ENCODE assay signal across 9 cellular contexts in the genomic region with DNA sequence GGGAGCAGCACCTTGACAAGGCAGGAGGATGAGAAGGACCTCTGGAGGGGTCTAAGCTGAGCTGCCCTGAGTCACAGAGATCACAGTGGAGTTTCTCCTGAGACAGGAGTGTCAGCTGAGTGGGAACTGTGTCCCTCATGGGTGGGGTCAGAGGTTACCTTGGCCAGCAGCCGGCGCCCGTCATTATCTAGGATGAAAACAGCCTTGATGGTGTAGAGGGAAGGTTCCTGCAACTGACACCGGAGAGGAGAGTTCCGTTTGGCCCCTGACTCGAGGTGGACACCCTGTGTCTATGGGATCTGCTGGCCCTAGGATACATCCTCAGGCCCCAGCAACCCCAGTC. TPM values are rescaled to one million over a fixed set of nuclear protein-coding genes. Genes with fewer than 3 reads are reported as not detected.
A peak's percentile ranks its signal among the peaks of the same experiment; 100 is the strongest.
DNase-seq lines count a peak whose midpoint lies in the region; ATAC-seq and TF ChIP-seq lines count a peak whose summit lies in the region.
"Had no signal": no experiment of that assay in that cellular context is flagged by ENCODE, and none has a peak within 500 bp of the region (broad histone marks: within the 10 kb centered on the region; RNA-seq: fewer than 3 reads in every experiment).

No MANE protein-coding gene starts in this region.

- CTCF ChIA-PET in activated CD4-positive, alpha-beta memory T cell treated with anti-CD3 and anti-CD28 coated beads for 36 hours (lab: Charles Lee), result interaction anchor here (0.9 to 4.9 kb wide), 14 partner anchors 10 to 582 kb away, joined by 3 to 40 read pairs (median 4); a partner anchor contains a TSS

- H3K4me1 ChIP-seq in GM23248 (ENCODE audit: insufficient read depth) (peaks cover 16% of the 10 kb centered on the region), left ventricle myocardium inferior (peaks cover 18% of the 10 kb centered on the region), foreskin keratinocyte (no peaks in the 10 kb centered on the region)

- H3K36me3 ChIP-seq in GM23248 (ENCODE audit: low read depth) (no peaks in the 10 kb centered on the region; the same call in 1 of the 2 replicates), left ventricle myocardium inferior (no peaks in the 10 kb centered on the region)

- 20 to 22% methylated on average over 6 of the region's 6 CpGs for WGBS in GM23248 (ENCODE audit: low coverage in 1 of 2, low lambda C conversion rate in 2 of 2, missing lambda C conversion rate in 2 of 2), 2 experiments

- H3K27ac Mint-ChIP-seq in activated CD4-positive, alpha-beta memory T cell treated with anti-CD3 and anti-CD28 coated beads for 36 hours, result no peak overlapping the region
- H3K27ac Mint-ChIP-seq: activated naive CD4-positive, alpha-beta T cell treated with anti-CD3 and anti-CD28 coated beads, Interleukin-2, amount 50 U/mL, for 72 hours had no signal

- H3K27ac ChIP-seq in GM23248 (peak overlapping the region; percentile 76), left ventricle myocardium inferior (replicated peaks) (peak overlapping the region; percentile 89), foreskin keratinocyte (no peak overlapping the region)

- peak overlapping the region; percentile 86 for H3K4me2 ChIP-seq in GM23248 (ENCODE audit: unreplicated experiment)

- peaks cover 38% of the 10 kb centered on the region for H3K27me3 Mint-ChIP-seq in activated CD4-positive, alpha-beta memory T cell treated with anti-CD3 and anti-CD28 coated beads for 36 hours

- in situ Hi-C loops in GM23248 (cut with MboI), result loop anchor here (10.0 kb wide), 1 partner anchor 58 kb away; no protein-coding TSS in a partner anchor

- peaks cover 27% of the 10 kb centered on the region for H3K79me2 ChIP-seq in GM23248 (ENCODE audit: insufficient read depth)

- H3K9me3 Mint-ChIP-seq in activated CD4-positive, alpha-beta memory T cell treated with anti-CD3 and anti-CD28 coated beads for 36 hours, result no peaks in the 10 kb centered on the region
- H3K9me3 Mint-ChIP-seq: activated naive CD4-positive, alpha-beta T cell treated with anti-CD3 and anti-CD28 coated beads, Interleukin-2, amount 50 U/mL, for 72 hours had no signal

- POLR2A ChIA-PET in activated CD4-positive, alpha-beta memory T cell treated with anti-CD3 and anti-CD28 coated beads for 36 hours (lab: Charles Lee), result interaction anchor here (1.0 to 2.9 kb wide), 3 partner anchors 10 to 23 kb away, joined by 3 to 15 read pairs (median 4); a partner anchor contains a TSS

- peak overlapping the region; percentile 96 for H3K9ac ChIP-seq in GM23248

- ATAC-seq in HG03469 (IDR thresholded peaks at IDR 0.05; ENCODE audit: unreplicated experiment), result no peak
- ATAC-seq in foreskin keratinocyte, result no peak

- peaks cover 7% of the 10 kb centered on the region for H3K4me1 Mint-ChIP-seq in activated CD4-positive, alpha-beta memory T cell treated with anti-CD3 and anti-CD28 coated beads for 36 hours (ENCODE audit: low read depth)

- DNase-seq in GM23248, result no peak
- no peak for DNase-seq in activated CD4-positive, alpha-beta memory T cell treated with anti-CD3 and anti-CD28 coated beads for 36 hours
- DNase-seq in left ventricle myocardium inferior, result no peak
- no peak for DNase-seq in skeletal muscle cell (ENCODE audit: low read depth)
- no peak for DNase-seq in foreskin keratinocyte
- no peak for DNase-seq in NCI-H446 (lab: John Stamatoyannopoulos, UW)
- no peak for DNase-seq in GM03348 (ENCODE audit: low spot score)

- no peaks in the 10 kb centered on the region for H3K9me2 ChIP-seq in GM23248 (ENCODE audit: insufficient read depth)

- H3K9me3 ChIP-seq in GM23248 (ENCODE audit: low read depth) (no peaks in the 10 kb centered on the region), left ventricle myocardium inferior (replicated peaks) (no peaks in the 10 kb centered on the region)

- H3K27me3 ChIP-seq in GM23248 (replicated peaks; ENCODE audit: insufficient read depth) (no peaks in the 10 kb centered on the region), left ventricle myocardium inferior (ENCODE audit: low read depth) (no peaks in the 10 kb centered on the region), foreskin keratinocyte (no peaks in the 10 kb centered on the region)

- H2AFZ ChIP-seq in GM23248, result peak overlapping the region; percentile 66

- peak overlapping the region; percentile 78 for H3K4me3 Mint-ChIP-seq in activated CD4-positive, alpha-beta memory T cell treated with anti-CD3 and anti-CD28 coated beads for 36 hours

- H3K4me3 ChIP-seq in GM23248, result peak overlapping the region; percentile 87
- peak overlapping the region; percentile 84 for H3K4me3 ChIP-seq in left ventricle myocardium inferior
- H3K4me3 ChIP-seq in skeletal muscle cell (ENCODE audit: low read depth, low read length), result peak overlapping the region; percentile 68

- TF ChIP-seq CTCF in left ventricle myocardium inferior (IDR thresholded peaks at IDR 0.05; ENCODE audit: borderline replicate concordance) (no peak), foreskin keratinocyte (conservative IDR thresholded peaks at IDR 0.05) (no peak)

- no peaks in the 10 kb centered on the region for H3K36me3 Mint-ChIP-seq in activated CD4-positive, alpha-beta memory T cell treated with anti-CD3 and anti-CD28 coated beads for 36 hours

- no peaks in the 10 kb centered on the region for H4K20me1 ChIP-seq in GM23248 (ENCODE audit: insufficient read depth)

- peaks cover 8% of the 10 kb centered on the region for H3F3A ChIP-seq in GM23248 (ENCODE audit: insufficient read depth)

- intact Hi-C loops in activated CD4-positive, alpha-beta memory T cell treated with anti-CD3 and anti-CD28 coated beads for 36 hours (cut with micrococcal nuclease), result loop anchor here (1.0 to 2.0 kb wide), 2 partner anchors 12 to 38 kb away; a partner anchor contains a TSS
- intact Hi-C loops in left ventricle myocardium inferior (cut with micrococcal nuclease), result no loop called here

RNA-seq across cellular contexts. Expression of a gene that starts 0.9 kb away (rescaled TPM):
- 148 and 179 TPM in 2 replicates for total RNA-seq in GM23248 (2014; rRNA removed; shearing (Covaris generic))
- 399 and 401 TPM in 2 replicates for polyA plus RNA-seq in GM23248 (2016; fragmentation: Nextera tagmentation; extraction: Ambion mirVana)
- 1 to 10 TPM; 4.9 to 6.2 TPM for total RNA-seq in activated CD4-positive, alpha-beta memory T cell treated with anti-CD3 and anti-CD28 coated beads for 36 hours
- 50.6 TPM for total RNA-seq in left ventricle myocardium inferior
- 16.8 and 18.0 TPM in 2 replicates for total RNA-seq in foreskin keratinocyte
- 18.3 and 23.3 TPM in 2 replicates for polyA plus RNA-seq in foreskin keratinocyte

RNA-seq across cellular contexts. Expression of a gene that starts 11.5 kb away (rescaled TPM):
- 65.6 and 66.4 TPM in 2 replicates for total RNA-seq in GM23248 (2014; rRNA removed; shearing (Covaris generic))
- polyA plus RNA-seq in GM23248 (2016; fragmentation: Nextera tagmentation; extraction: Ambion mirVana), result 28.0 and 31.4 TPM in 2 replicates
- 10 to 100 TPM; 82.4 to 84.1 TPM for total RNA-seq in activated CD4-positive, alpha-beta memory T cell treated with anti-CD3 and anti-CD28 coated beads for 36 hours
- total RNA-seq in left ventricle myocardium inferior, result 895 TPM
- 106 and 116 TPM in 2 replicates for total RNA-seq in foreskin keratinocyte
- 58.7 and 62.8 TPM in 2 replicates for polyA plus RNA-seq in foreskin keratinocyte
